ENCODE assay signal across 19 cellular contexts in genomic region chr4:53309321-53310020, GRCh38.
"Had no signal": no experiment of that assay in that cellular context is flagged by ENCODE, and none has a peak within 500 bp of the region (broad histone marks: within the 10 kb centered on the region; RNA-seq: fewer than 3 reads in every experiment).

No MANE protein-coding gene starts in this region.

- ATAC-seq: activated CD8-positive, alpha-beta T cell treated with anti-CD3 and anti-CD28 coated beads for 36 hours; activated naive CD4-positive, alpha-beta T cell treated with anti-CD3 and anti-CD28 coated beads, Interleukin-2, amount 50 U/mL, for 72 hours; mucosa of descending colon; naive thymus-derived CD8-positive, alpha-beta T cell; stimulated activated effector memory CD8-positive, alpha-beta T cell treated with anti-CD3 and anti-CD28 coated beads, Interleukin-12 subunit alpha, Interleukin-12 subunit beta, amount 100 ng/mL, for 72 hours had no signal

- H3K27ac ChIP-seq: brain microvascular endothelial cell, epithelial cell of prostate, left ventricle myocardium inferior, parathyroid adenoma, sigmoid colon, WERI-Rb-1 had no signal

- DNase-seq: activated CD4-positive, alpha-beta T cell treated with anti-CD3 and anti-CD28 coated beads for 4 hours; activated CD8-positive, alpha-beta memory T cell treated with anti-CD3 and anti-CD28 coated beads, Interleukin-2, amount 50 U/mL, for 4 hours; activated CD8-positive, alpha-beta T cell treated with anti-CD3 and anti-CD28 coated beads for 36 hours; activated effector memory CD4-positive, alpha-beta T cell treated with anti-CD3 and anti-CD28 coated beads, Interleukin-2, amount 50 U/mL, for 16 hours; activated T-cell treated with anti-CD3 and anti-CD28 coated beads, Interleukin-2, amount 50 U/mL, for 48 hours; amygdala; brain microvascular endothelial cell; hippocampal formation; left ventricle myocardium inferior; mucosa of descending colon; naive thymus-derived CD8-positive, alpha-beta T cell; sigmoid colon; stimulated activated CD4-positive, alpha-beta T cell treated with anti-CD3 and anti-CD28 coated beads, Interleukin-12 subunit alpha, Interleukin-12 subunit beta, amount 100 ng/mL, for 4 hours; tibial artery; WERI-Rb-1 had no signal

- H3K4me3 ChIP-seq: left ventricle myocardium inferior, mucosa of descending colon, sigmoid colon had no signal
